In the genomic region with DNA sequence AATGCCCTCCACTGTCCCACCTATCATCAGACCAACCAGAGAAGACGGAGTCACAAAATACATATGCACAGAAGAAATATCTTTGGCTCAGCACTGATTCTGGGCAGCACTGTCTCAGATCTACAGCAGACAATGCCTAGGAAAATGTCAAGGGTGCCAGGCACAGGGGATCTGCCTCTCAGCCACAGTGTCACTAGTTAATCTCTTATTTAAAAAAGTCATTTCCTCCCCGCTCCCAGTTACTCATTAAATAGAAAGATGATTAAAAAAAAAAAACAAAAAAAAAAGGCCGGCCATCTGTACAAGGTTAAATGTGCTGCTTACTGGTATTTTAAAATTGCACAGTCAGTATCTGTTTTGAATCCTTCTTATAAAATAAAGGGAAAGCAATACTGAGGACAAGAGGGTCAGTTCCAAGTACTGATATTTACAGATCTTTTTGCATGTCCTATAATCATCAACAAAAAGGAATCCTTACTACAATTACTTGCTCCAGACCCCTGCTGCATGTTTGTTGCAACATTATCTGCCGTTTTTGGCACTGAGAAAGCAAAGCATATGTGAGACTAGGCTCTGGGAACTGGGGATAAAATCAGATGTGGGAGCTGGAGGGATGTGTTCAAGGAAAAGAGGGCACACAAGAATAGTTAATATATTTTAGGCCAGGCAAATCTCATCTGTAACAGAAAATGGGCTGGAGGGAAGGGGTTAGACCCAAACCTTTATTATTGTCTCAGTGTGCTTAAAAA, we compare ENCODE assay signal across 18 cellular contexts.
DNase-seq lines count a peak whose midpoint lies in the region; ATAC-seq and TF ChIP-seq lines count a peak whose summit lies in the region.
"Had no signal": no experiment of that assay in that cellular context is flagged by ENCODE, and none has a peak within 500 bp of the region (broad histone marks: within the 10 kb centered on the region; RNA-seq: fewer than 3 reads in every experiment).

No MANE protein-coding gene starts in this region.

- peaks cover 8% of the 10 kb centered on the region for H3K36me3 Mint-ChIP-seq in effector memory CD8-positive, alpha-beta T cell (ENCODE audit: insufficient read depth)

- no peaks in the 10 kb centered on the region for H3K9me3 ChIP-seq in WERI-Rb-1 (ENCODE audit: severe bottlenecking)

- TF ChIP-seq CTCF in WERI-Rb-1 (IDR thresholded peaks at IDR 0.05; ENCODE audit: low read depth, low read length) (no peak), fibroblast of villous mesenchyme (IDR thresholded peaks at IDR 0.05; ENCODE audit: insufficient read depth, low read depth, low read length) (no peak), GM10248 (IDR thresholded peaks at IDR 0.05; ENCODE audit: control extremely low read depth, extremely low read depth, low read depth, missing control alignments) (no peak)

- H3K4me3 ChIP-seq in WERI-Rb-1 (ENCODE audit: low read depth, low read length) (no peak overlapping the region), fibroblast of villous mesenchyme (ENCODE audit: low read depth, low read length) (no peak overlapping the region)

- no peaks in the 10 kb centered on the region for H3K27me3 Mint-ChIP-seq in effector memory CD8-positive, alpha-beta T cell
- H3K27me3 Mint-ChIP-seq: CD4-positive, alpha-beta memory T cell had no signal

- DNase-seq in D341Med (ENCODE audit: low spot score) (peak; percentile 71), NCI-H2171 treated with DMSO at 0.1 percent for 48 hours (lab: John Stamatoyannopoulos, UW) (peak; percentile 93), WERI-Rb-1 (peak; percentile 33), fibroblast of villous mesenchyme (ENCODE audit: low read depth) (peak; percentile 8), GM10248 (ENCODE audit: extremely low spot score) (no peak)
- DNase-seq in effector memory CD8-positive, alpha-beta T cell = no peak
- no peak for DNase-seq in activated CD8-positive, alpha-beta memory T cell treated with anti-CD3 and anti-CD28 coated beads, Interleukin-2, amount 50 U/mL, for 48 hours
- no peak for DNase-seq in effector CD4-positive, alpha-beta T cell
- DNase-seq: CD4-positive, alpha-beta memory T cell; DND-41; GDM1; KG1; NCI-H1436; NCI-H2081; NCI-H226; NCI-H526 treated with DMSO at 0.1 percent for 48 hours; OCI-M1 had no signal

- CTCF ChIA-PET in GM10248 (lab: Yijun Ruan, JAX) = no interaction called here

- POLR2A ChIA-PET in GM10248 (lab: Yijun Ruan, JAX) = no interaction called here

- H3K4me3 Mint-ChIP-seq in effector memory CD8-positive, alpha-beta T cell = no peak overlapping the region
- H3K4me3 Mint-ChIP-seq: CD4-positive, alpha-beta memory T cell had no signal

- H3K27ac Mint-ChIP-seq in effector memory CD8-positive, alpha-beta T cell = no peak overlapping the region

- H3K9me3 Mint-ChIP-seq in effector memory CD8-positive, alpha-beta T cell = peaks cover 0 to 2% of the 10 kb centered on the region in 2 donors

- peak overlapping the region; percentile 67 for H3K27ac ChIP-seq in WERI-Rb-1

- H3K36me3 ChIP-seq in WERI-Rb-1 = no peaks in the 10 kb centered on the region

- no peak for ATAC-seq in effector memory CD8-positive, alpha-beta T cell (replicated peaks)
- ATAC-seq: HepG2 had no signal

- no peaks in the 10 kb centered on the region for H3K4me1 Mint-ChIP-seq in effector memory CD8-positive, alpha-beta T cell (ENCODE audit: low read depth in 2 of 2)
- H3K4me1 Mint-ChIP-seq: CD4-positive, alpha-beta memory T cell had no signal

- H3K27me3 ChIP-seq in WERI-Rb-1 (ENCODE audit: insufficient read depth, low read depth, severe bottlenecking) = no peaks in the 10 kb centered on the region

Comparison
In these comparisons a context has a peak if more than half of its experiments do, and no peak if none do; other contexts are left out.
1. DNase-seq: peak in D341Med (single experiment), NCI-H2171 treated with DMSO at 0.1 percent for 48 hours (single experiment), WERI-Rb-1 (single experiment) and fibroblast of villous mesenchyme (single experiment); none in GM10248 (single experiment), effector memory CD8-positive, alpha-beta T cell (0 of 3), activated CD8-positive, alpha-beta memory T cell treated with anti-CD3 and anti-CD28 coated beads, Interleukin-2, amount 50 U/mL, for 48 hours (single experiment) and effector CD4-positive, alpha-beta T cell (single experiment).